Comparison of ENCODE assay signal across 9 cellular contexts in genomic region chr14:73283592-73284379, GRCh38. TPM values are rescaled to one million over a fixed set of nuclear protein-coding genes. Genes with fewer than 3 reads are reported as not detected.
DNase-seq lines count a peak whose midpoint lies in the region; ATAC-seq and TF ChIP-seq lines count a peak whose summit lies in the region.
"Had no signal": no experiment of that assay in that cellular context is flagged by ENCODE, and none has a peak within 500 bp of the region (broad histone marks: within the 10 kb centered on the region; RNA-seq: fewer than 3 reads in every experiment).

No MANE protein-coding gene starts in this region.

- POLR2A ChIA-PET in HCT116 (lab: Charles Lee), result no interaction called here

- H3K27ac Mint-ChIP-seq in activated naive CD4-positive, alpha-beta T cell treated with anti-CD3 and anti-CD28 coated beads, Interleukin-2, amount 50 U/mL, for 72 hours, result no peak overlapping the region
- H3K27ac Mint-ChIP-seq: activated CD4-positive, alpha-beta T cell treated with anti-CD3 and anti-CD28 coated beads for 36 hours had no signal

- TF ChIP-seq CTCF in HCT116 (IDR thresholded peaks at IDR 0.05 in 2 of 3, conservative IDR thresholded peaks at IDR 0.05 in 1 of 3; ENCODE audit: borderline replicate concordance in 1 of 3, insufficient read depth in 1 of 3, low read depth in 2 of 3, low read length in 2 of 3), result peak in 2 of 3 experiments; percentile 8 to 22; a peak in 1 of 6 replicates
- peak; percentile 35 for TF ChIP-seq CTCF in fibroblast of pulmonary artery (IDR thresholded peaks at IDR 0.05; ENCODE audit: low read length, missing control alignments)

- H3K27ac ChIP-seq in HCT116 (ENCODE audit: low read depth, low read length), result no peak overlapping the region
- H3K27ac ChIP-seq: right atrium auricular region had no signal

- RAD21 ChIA-PET in HCT116 (lab: Charles Lee; ENCODE audit: low non-redundant PET in 1 of 2, low total read pairs in 2 of 2, uncharacterized antibody in 2 of 2, unreplicated experiment in 2 of 2), result no interaction called here

- BruUV-seq in HCT116 (replicated peaks; lab: Mats Ljungman, UMichigan), result no TSS peak

- TF ChIP-seq POLR2A in HCT116 (IDR thresholded peaks at IDR 0.05; ENCODE audit: borderline replicate concordance, extremely low read depth, insufficient read depth, insufficient read length), result no peak

- no peaks in the 10 kb centered on the region for H4K20me1 ChIP-seq in HCT116 (ENCODE audit: insufficient read depth)

- peaks cover 0 to 5% of the 10 kb centered on the region in 2 donors for H3K36me3 Mint-ChIP-seq in activated naive CD4-positive, alpha-beta T cell treated with anti-CD3 and anti-CD28 coated beads, Interleukin-2, amount 50 U/mL, for 72 hours

- ATAC-seq in HCT116, result peak; percentile 70
- ATAC-seq in activated naive CD4-positive, alpha-beta T cell treated with anti-CD3 and anti-CD28 coated beads, Interleukin-2, amount 50 U/mL, for 72 hours, result no peak
- ATAC-seq: activated CD4-positive, alpha-beta T cell treated with anti-CD3 and anti-CD28 coated beads for 36 hours had no signal

- no peak overlapping the region for H3K4me2 ChIP-seq in HCT116 (ENCODE audit: low read length)

- intact Hi-C loops in HCT116 (cut with micrococcal nuclease), result loop anchor here (2.0 kb wide), 1 partner anchor 111 kb away; no protein-coding TSS in a partner anchor

- no peaks in the 10 kb centered on the region for H3K9me2 ChIP-seq in HCT116 (ENCODE audit: insufficient read depth)

- H2AFZ ChIP-seq in HCT116 (ENCODE audit: low read depth, low read length, poor library complexity, severe bottlenecking), result no peak overlapping the region

- H3K4me3 ChIP-seq in HCT116 (replicated peaks in 1 of 2; ENCODE audit: low read depth in 1 of 2, low read length in 2 of 2) (no peak overlapping the region), fibroblast of pulmonary artery (replicated peaks; ENCODE audit: low read depth, low read length) (no peak overlapping the region)
- H3K4me3 ChIP-seq: right atrium auricular region had no signal

- DNase-seq in HCT116 (ENCODE audit: low read depth, low spot score), result no peak
- peak; percentile 72 for DNase-seq in NCI-H69 (lab: John Stamatoyannopoulos, UW)
- DNase-seq in fibroblast of pulmonary artery (ENCODE audit: low read depth), result peak; percentile 57
- DNase-seq in putamen (ENCODE audit: low spot score), result peak; percentile 63
- no peak for DNase-seq in HUDEP-2 (lab: John Stamatoyannopoulos, UW; ENCODE audit: unreplicated experiment in 76 of 76)
- DNase-seq in activated naive CD4-positive, alpha-beta T cell treated with anti-CD3 and anti-CD28 coated beads, Interleukin-2, amount 50 U/mL, for 72 hours (ENCODE audit: low spot score in 2 of 2), result no peak
- DNase-seq in activated T-cell treated with anti-CD3 and anti-CD28 coated beads, Interleukin-2, amount 50 U/mL, for 1 hour, result no peak
- DNase-seq: activated CD4-positive, alpha-beta T cell treated with anti-CD3 and anti-CD28 coated beads for 36 hours had no signal

- no peaks in the 10 kb centered on the region for H3K79me2 ChIP-seq in HCT116 (ENCODE audit: insufficient read depth, low read length)

- peaks cover 0 to 6% of the 10 kb centered on the region in 2 experiments; a peak in 2 of 4 replicates for H3K36me3 ChIP-seq in HCT116 (ENCODE audit: control insufficient read depth in 1 of 2, insufficient read depth in 2 of 2, low read length in 2 of 2)

- H3K4me1 ChIP-seq in HCT116 (ENCODE audit: control insufficient read depth in 1 of 2, insufficient read depth in 2 of 2, low read length in 2 of 2), result no peaks in the 10 kb centered on the region
- H3K4me1 ChIP-seq: right atrium auricular region had no signal

- H3K9me3 Mint-ChIP-seq in activated naive CD4-positive, alpha-beta T cell treated with anti-CD3 and anti-CD28 coated beads, Interleukin-2, amount 50 U/mL, for 72 hours, result no peaks in the 10 kb centered on the region

- H3K9me3 ChIP-seq in HCT116 (ENCODE audit: control insufficient read depth in 1 of 2, insufficient read depth in 1 of 2, low read depth in 1 of 2, low read length in 2 of 2), result no peaks in the 10 kb centered on the region
- H3K9me3 ChIP-seq: right atrium auricular region had no signal

- TF ChIP-seq RAD21 in HCT116 (IDR thresholded peaks at IDR 0.05; ENCODE audit: low read depth), result peak; percentile 43; the same call in 1 of the 2 replicates

- no peaks in the 10 kb centered on the region for H3K27me3 ChIP-seq in HCT116 (ENCODE audit: insufficient read depth, low read length)
- H3K27me3 ChIP-seq: right atrium auricular region had no signal

- H3K9ac ChIP-seq in HCT116 (ENCODE audit: low read length), result no peak overlapping the region

- CTCF ChIA-PET in HCT116 (lab: Charles Lee), result interaction anchor here (1.2 to 2.6 kb wide), 2 partner anchors 11 to 111 kb away, joined by 6 to 8 read pairs; no protein-coding TSS in a partner anchor

TF ChIP-seq in HCT116, 20 proteins besides CTCF, POLR2A, EP300 and RAD21:
- TF ChIP-seq SRF (IDR thresholded peaks at IDR 0.05; ENCODE audit: low read depth) (no peak), ZBTB33 (IDR thresholded peaks at IDR 0.05; ENCODE audit: extremely low read depth, insufficient replicate concordance, low read length) (no peak), ZNF274 (IDR thresholded peaks at IDR 0.05; ENCODE audit: low read depth, low read length) (no peak), SP1 (IDR thresholded peaks at IDR 0.05; ENCODE audit: low read depth) (no peak), ELF1 (IDR thresholded peaks at IDR 0.05; ENCODE audit: borderline replicate concordance, low read depth) (no peak), MAX (IDR thresholded peaks at IDR 0.05) (no peak), JUND (IDR thresholded peaks at IDR 0.05) (no peak), FOSL1 (IDR thresholded peaks at IDR 0.05; ENCODE audit: low read depth) (no peak), CEBPB (IDR thresholded peaks at IDR 0.05; ENCODE audit: low read depth) (no peak), EZH2phosphoT487 (IDR thresholded peaks at IDR 0.05; ENCODE audit: borderline replicate concordance) (no peak)
- TF ChIP-seq, protein P1, sequence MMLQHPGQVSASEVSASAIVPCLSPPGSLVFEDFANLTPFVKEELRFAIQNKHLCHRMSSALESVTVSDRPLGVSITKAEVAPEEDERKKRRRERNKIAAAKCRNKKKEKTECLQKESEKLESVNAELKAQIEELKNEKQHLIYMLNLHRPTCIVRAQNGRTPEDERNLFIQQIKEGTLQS (IDR thresholded peaks at IDR 0.05), result no peak
TF ChIP-seq in HCT116: peak in this region for 0.

RNA-seq across cellular contexts. Expression of gene PAPLN, which starts 46.5 kb away (rescaled TPM):
- 9.6 TPM for total RNA-seq in HCT116 (2021; ENCODE audit: unreplicated experiment)
- polyA plus RNA-seq in HCT116 (2012), result 4.9 and 5.4 TPM in 2 replicates
- total RNA-seq in activated naive CD4-positive, alpha-beta T cell treated with anti-CD3 and anti-CD28 coated beads, Interleukin-2, amount 50 U/mL, for 72 hours, result 1 to 10 TPM in 1 of 2 donors, under 1 TPM in 1; 0.91 to 1.4 TPM

Comparison
In these comparisons a context has a peak if more than half of its experiments do, and no peak if none do; other contexts are left out.
1. DNase-seq: peak in NCI-H69 (single experiment), fibroblast of pulmonary artery (single experiment) and putamen (single experiment); none in HCT116 (single experiment), HUDEP-2 (0 of 76), activated naive CD4-positive, alpha-beta T cell treated with anti-CD3 and anti-CD28 coated beads, Interleukin-2, amount 50 U/mL, for 72 hours (0 of 2) and activated T-cell treated with anti-CD3 and anti-CD28 coated beads, Interleukin-2, amount 50 U/mL, for 1 hour (single experiment).